ENCODE assay signal across 8 cellular contexts in genomic region chr20:24469116-24470030, GRCh38. TPM values are rescaled to one million over a fixed set of nuclear protein-coding genes. Genes with fewer than 3 reads are reported as not detected.
DNase-seq lines count a peak whose midpoint lies in the region; ATAC-seq and TF ChIP-seq lines count a peak whose summit lies in the region.

SYNDIG1 (plus strand) TSS chr20:24469629; CDS start chr20:24543098, 73,469 bp downstream.

- H3K36me3 Mint-ChIP-seq in activated CD8-positive, alpha-beta memory T cell treated with anti-CD3 and anti-CD28 coated beads, Interleukin-2, amount 10 ng/mL, durations not matched to agents 7 days and 5 days, result no peaks in the 10 kb centered on the region

- peaks cover 67% of the 10 kb centered on the region for H3K27me3 Mint-ChIP-seq in activated CD8-positive, alpha-beta memory T cell treated with anti-CD3 and anti-CD28 coated beads, Interleukin-2, amount 10 ng/mL, durations not matched to agents 7 days and 5 days

- H4K8ac ChIP-seq in mesendoderm (ENCODE audit: low read depth, low read length), result no peak within 1 kb of the TSS

- peak within 1 kb of the TSS; percentile 14 for H2BK120ac ChIP-seq in mesendoderm (ENCODE audit: low read depth, low read length)

- no peaks in the 10 kb centered on the region for H3K9me3 ChIP-seq in tibial artery

- H3K4me3 Mint-ChIP-seq in activated CD8-positive, alpha-beta memory T cell treated with anti-CD3 and anti-CD28 coated beads, Interleukin-2, amount 10 ng/mL, durations not matched to agents 7 days and 5 days, result no peak within 1 kb of the TSS

- H3K4me2 ChIP-seq in mesendoderm (ENCODE audit: low read length), result peak within 1 kb of the TSS; percentile 100

- H3K4me3 ChIP-seq in choroid plexus epithelial cell (ENCODE audit: low read depth, low read length) (peak within 1 kb of the TSS; percentile 53), mesendoderm (ENCODE audit: low read length) (peak within 1 kb of the TSS; percentile 83), tibial artery (peak within 1 kb of the TSS; percentile 62 to 65)

- no peak within 1 kb of the TSS for H2AK5ac ChIP-seq in mesendoderm (ENCODE audit: low read length)

- H3K23ac ChIP-seq in mesendoderm (ENCODE audit: low read length), result peak within 1 kb of the TSS; percentile 99

- H3K36me3 ChIP-seq in mesendoderm (ENCODE audit: control insufficient read depth, insufficient read depth, low read length), result no peaks in the 10 kb centered on the region
- no peaks in the 10 kb centered on the region for H3K36me3 ChIP-seq in tibial artery

- peak within 1 kb of the TSS; percentile 90 for H3K4ac ChIP-seq in mesendoderm (ENCODE audit: low read depth, low read length)

- H3K9me3 Mint-ChIP-seq in activated CD8-positive, alpha-beta memory T cell treated with anti-CD3 and anti-CD28 coated beads, Interleukin-2, amount 10 ng/mL, durations not matched to agents 7 days and 5 days (ENCODE audit: low read depth), result no peaks in the 10 kb centered on the region

- H3K18ac ChIP-seq in mesendoderm (ENCODE audit: low read length), result peak within 1 kb of the TSS; percentile 24

- ATAC-seq in activated CD8-positive, alpha-beta memory T cell treated with anti-CD3 and anti-CD28 coated beads, Interleukin-2, amount 10 ng/mL, durations not matched to agents 7 days and 5 days, result no peak
- no peak for ATAC-seq in HG02981 (IDR thresholded peaks at IDR 0.05; ENCODE audit: unreplicated experiment)

- no peaks in the 10 kb centered on the region for H3K4me1 Mint-ChIP-seq in activated CD8-positive, alpha-beta memory T cell treated with anti-CD3 and anti-CD28 coated beads, Interleukin-2, amount 10 ng/mL, durations not matched to agents 7 days and 5 days

- H3K27ac ChIP-seq in mesendoderm (ENCODE audit: low read depth, low read length) (peak within 1 kb of the TSS; percentile 48), tibial artery (peak within 1 kb of the TSS; percentile 77)

- peaks cover 15% of the 10 kb centered on the region for H3K79me1 ChIP-seq in mesendoderm (ENCODE audit: low read length)

- H3K27me3 ChIP-seq in mesendoderm (ENCODE audit: insufficient read depth, low read length, poor library complexity) (no peaks in the 10 kb centered on the region), tibial artery (no peaks in the 10 kb centered on the region)

- DNase-seq in NCI-H82 (lab: John Stamatoyannopoulos, UW), result peak; percentile 59
- no peak for DNase-seq in NCI-H82 treated with DMSO at 0.1 percent for 48 hours (lab: John Stamatoyannopoulos, UW; ENCODE audit: unreplicated experiment)
- peak; percentile 27 for DNase-seq in choroid plexus epithelial cell (ENCODE audit: low read depth)
- DNase-seq in mesendoderm, result peak; percentile 90
- peak; percentile 26 to 76 for DNase-seq in tibial artery
- no peak for DNase-seq in DMS114 treated with DMSO at 0.1 percent for 48 hours (lab: John Stamatoyannopoulos, UW; ENCODE audit: unreplicated experiment)
- no peak for DNase-seq in activated CD8-positive, alpha-beta memory T cell treated with anti-CD3 and anti-CD28 coated beads, Interleukin-2, amount 10 ng/mL, durations not matched to agents 7 days and 5 days

- peak within 1 kb of the TSS; percentile 68 for H2BK5ac ChIP-seq in mesendoderm (ENCODE audit: low read length)

- peak within 1 kb of the TSS; percentile 0 for H2BK15ac ChIP-seq in mesendoderm (replicated peaks; ENCODE audit: low read depth)

- H3K9ac ChIP-seq in mesendoderm (ENCODE audit: low read length), result peak within 1 kb of the TSS; percentile 71

- H3K79me2 ChIP-seq in mesendoderm (ENCODE audit: control insufficient read depth, insufficient read depth, low read length), result peaks cover 27% of the 10 kb centered on the region

- no CpG with 5 or more reads among the region's 110 CpGs for WGBS in mesendoderm (ENCODE audit: extremely low coverage, insufficient coverage, low lambda C conversion rate)

- TF ChIP-seq CTCF in choroid plexus epithelial cell (conservative IDR thresholded peaks at IDR 0.05; ENCODE audit: low read depth, low read length), result no peak
- TF ChIP-seq CTCF in tibial artery (IDR thresholded peaks at IDR 0.05), result no peak

- peaks cover 20% of the 10 kb centered on the region for H3K4me1 ChIP-seq in mesendoderm (ENCODE audit: control insufficient read depth, low read depth, low read length)
- peaks cover 0 to 31% (median 16%) of the 10 kb centered on the region in 4 donors for H3K4me1 ChIP-seq in tibial artery

- intact Hi-C loops in tibial artery (cut with DNase I; ENCODE audit: low total_unique reads), result no loop called here

- CTCF ChIA-PET in activated CD8-positive, alpha-beta memory T cell treated with anti-CD3 and anti-CD28 coated beads, Interleukin-2, amount 10 ng/mL, durations not matched to agents 7 days and 5 days (lab: Charles Lee), result no interaction called here

- H3K56ac ChIP-seq in mesendoderm (ENCODE audit: low read length), result peak within 1 kb of the TSS; percentile 84

- no peak within 1 kb of the TSS for H3K27ac Mint-ChIP-seq in activated CD8-positive, alpha-beta memory T cell treated with anti-CD3 and anti-CD28 coated beads, Interleukin-2, amount 10 ng/mL, durations not matched to agents 7 days and 5 days

- no peak within 1 kb of the TSS for H4K5ac ChIP-seq in mesendoderm (ENCODE audit: low read length)

RNA-seq across cellular contexts. Expression of gene SYNDIG1, which starts in this region (rescaled TPM):
- polyA plus RNA-seq in mesendoderm (2013, experiment 1 of 2), result 1.9 TPM
- polyA plus RNA-seq in mesendoderm (2013, experiment 2 of 2), result 1.7 TPM
- not detected for total RNA-seq in activated CD8-positive, alpha-beta memory T cell treated with anti-CD3 and anti-CD28 coated beads, Interleukin-2, amount 10 ng/mL, durations not matched to agents 7 days and 5 days

Comparison
In these comparisons a context has a peak if more than half of its experiments do, and no peak if none do; other contexts are left out.
1. DNase-seq: peak in NCI-H82 (single experiment), choroid plexus epithelial cell (single experiment), mesendoderm (single experiment) and tibial artery (2 of 2); none in NCI-H82 treated with DMSO at 0.1 percent for 48 hours (single experiment), DMS114 treated with DMSO at 0.1 percent for 48 hours (single experiment) and activated CD8-positive, alpha-beta memory T cell treated with anti-CD3 and anti-CD28 coated beads, Interleukin-2, amount 10 ng/mL, durations not matched to agents 7 days and 5 days (single experiment).
2. Peak in every context shown above with its lines, with median percentiles within 50 percentile points of each other: H3K4me3 ChIP-seq.